Comparison of ENCODE assay signal across 19 cellular contexts in the genomic region with DNA sequence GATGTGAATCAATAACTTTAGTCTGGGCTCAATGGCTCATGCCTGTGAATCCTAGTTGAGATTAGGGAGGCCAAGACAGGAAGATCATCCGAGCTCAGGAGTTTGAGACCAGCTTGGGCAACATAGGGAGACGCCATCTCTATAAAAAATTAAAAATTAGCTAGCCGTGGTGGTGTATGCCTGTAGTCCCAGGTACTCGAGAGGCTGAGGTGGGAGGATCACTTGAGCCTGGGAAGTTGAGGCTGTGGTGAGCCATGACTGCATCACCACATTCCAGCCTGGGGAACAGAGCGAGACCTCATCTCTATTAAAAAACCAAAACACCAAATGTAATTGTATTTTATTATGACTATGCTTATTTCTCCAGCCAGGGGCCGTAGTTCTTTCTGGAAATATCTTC.
DNase-seq lines count a peak whose midpoint lies in the region; ATAC-seq, FAIRE-seq and TF ChIP-seq lines count a peak whose summit lies in the region.
"Had no signal": no experiment of that assay in that cellular context is flagged by ENCODE, and none has a peak within 500 bp of the region (broad histone marks: within the 10 kb centered on the region; RNA-seq: fewer than 3 reads in every experiment).

No MANE protein-coding gene starts in this region.

- H3K4me3 ChIP-seq in astrocyte (ENCODE audit: insufficient read depth, low read depth, low read length) = no peak overlapping the region
- no peak overlapping the region for H3K4me3 ChIP-seq in trophoblast cell (ENCODE audit: low read depth, low read length)
- no peak overlapping the region for H3K4me3 ChIP-seq in HepG2 (replicated peaks in 1 of 3; ENCODE audit: insufficient read depth in 1 of 3, low read depth in 2 of 3, low read length in 3 of 3)
- H3K4me3 ChIP-seq: BLaER1 treated with 17β-estradiol and CSF1 and Interleukin-3, amounts not matched to agents 10 nM and 100 nM; GM23338 had no signal

- POLR2A ChIA-PET in HepG2 (lab: Yijun Ruan, JAX) = interaction anchor here (1.0 kb wide), 1 partner anchor 9 kb away, joined by 3 read pairs; no protein-coding TSS in a partner anchor

- H2BK12ac ChIP-seq in trophoblast cell (ENCODE audit: low read length) = no peak overlapping the region

- H3K14ac ChIP-seq in trophoblast cell (ENCODE audit: low read length) = peak overlapping the region; percentile 30

- in situ Hi-C loops in HepG2 (cut with HindIII; ENCODE audit: extremely low pct_ligation_motif_present, low pct_unique_long_range_greater_than_20kb) = no loop called here

- H3K27me3 ChIP-seq in astrocyte (ENCODE audit: insufficient read depth, low read length) (no peaks in the 10 kb centered on the region), trophoblast cell (ENCODE audit: insufficient read depth, low read length) (no peaks in the 10 kb centered on the region), HepG2 (ENCODE audit: control insufficient read depth in 1 of 2, insufficient read depth in 2 of 2, low read length in 2 of 2) (no peaks in the 10 kb centered on the region; a peak in 1 of 5 replicates)
- H3K27me3 ChIP-seq: BLaER1 treated with 17β-estradiol and CSF1 and Interleukin-3, amounts not matched to agents 10 nM and 100 nM had no signal

- no peaks in the 10 kb centered on the region for H3K79me2 ChIP-seq in astrocyte (ENCODE audit: insufficient read depth, low read length)
- H3K79me2 ChIP-seq in trophoblast cell (ENCODE audit: control insufficient read depth, insufficient read depth, low read length, poor library complexity) = peaks cover 2% of the 10 kb centered on the region
- H3K79me2 ChIP-seq in HepG2 (ENCODE audit: insufficient read depth, low read length) = peaks cover 20% of the 10 kb centered on the region

- H3K27me3 Mint-ChIP-seq in astrocyte (ENCODE audit: low read depth, unreplicated experiment) = no peaks in the 10 kb centered on the region
- H3K27me3 Mint-ChIP-seq: B cell had no signal

- H3K27ac ChIP-seq in astrocyte (ENCODE audit: low read depth, low read length) (no peak overlapping the region), trophoblast cell (ENCODE audit: low read depth, low read length) (no peak overlapping the region), HepG2 (ENCODE audit: extremely low read length, insufficient read depth, low read length) (no peak overlapping the region)
- H3K27ac ChIP-seq: BLaER1 treated with 17β-estradiol and CSF1 and Interleukin-3, amounts not matched to agents 10 nM and 100 nM had no signal

- H3K79me1 ChIP-seq in trophoblast cell (ENCODE audit: low read length) = peaks cover 9% of the 10 kb centered on the region

- ATAC-seq in HepG2 (no peak), GM21360 (IDR thresholded peaks at IDR 0.05; ENCODE audit: unreplicated experiment) (no peak)
- ATAC-seq: CD8-positive, alpha-beta T cell; GM23338 had no signal

- no peak overlapping the region for H4K8ac ChIP-seq in trophoblast cell (ENCODE audit: low read depth, low read length)

- H3K4me2 ChIP-seq in astrocyte (ENCODE audit: low read length) (no peak overlapping the region), trophoblast cell (ENCODE audit: low read length) (no peak overlapping the region), HepG2 (ENCODE audit: low read depth, low read length) (no peak overlapping the region)
- H3K4me2 ChIP-seq: BLaER1 treated with 17β-estradiol and CSF1 and Interleukin-3, amounts not matched to agents 10 nM and 100 nM; GM23338 had no signal

- no peak for TF ChIP-seq EP300 in HepG2 (IDR thresholded peaks at IDR 0.05; ENCODE audit: low read depth in 2 of 2, low read length in 2 of 2)
- no peak for TF ChIP-seq EP300 in HepG2 (CRISPR knock-in tag; IDR thresholded peaks at IDR 0.05; ENCODE audit: borderline replicate concordance)

- H3K4me1 ChIP-seq in astrocyte (ENCODE audit: insufficient read depth, low read length) = peaks cover 7% of the 10 kb centered on the region
- peaks cover 1 to 12% of the 10 kb centered on the region in 2 experiments for H3K4me1 ChIP-seq in trophoblast cell (ENCODE audit: control insufficient read depth in 1 of 2, insufficient read depth in 2 of 2, low read length in 2 of 2)
- peaks cover 36% of the 10 kb centered on the region for H3K4me1 ChIP-seq in HepG2 (ENCODE audit: insufficient read depth, low read length)

- H3K36me3 Mint-ChIP-seq in astrocyte (ENCODE audit: low read depth, unreplicated experiment) = no peaks in the 10 kb centered on the region
- H3K36me3 Mint-ChIP-seq: CD8-positive, alpha-beta T cell had no signal

- peaks cover 44% of the 10 kb centered on the region for H3K4me1 Mint-ChIP-seq in astrocyte (ENCODE audit: low read depth, unreplicated experiment)

- H2BK120ac ChIP-seq in trophoblast cell (ENCODE audit: insufficient read depth, low read length, poor library complexity) = no peak overlapping the region

- TF ChIP-seq RAD21 in HepG2 (CRISPR knock-in tag; IDR thresholded peaks at IDR 0.05) = no peak

- H4K20me1 ChIP-seq in astrocyte (ENCODE audit: insufficient read depth, low read length) (no peaks in the 10 kb centered on the region), HepG2 (ENCODE audit: insufficient read depth, low read length) (no peaks in the 10 kb centered on the region)
- H4K20me1 ChIP-seq: BLaER1 treated with 17β-estradiol and CSF1 and Interleukin-3, amounts not matched to agents 10 nM and 100 nM had no signal

- H3K27ac Mint-ChIP-seq in astrocyte (ENCODE audit: unreplicated experiment) = peak overlapping the region; percentile 85
- H3K27ac Mint-ChIP-seq: B cell; CD8-positive, alpha-beta T cell; GM23338; HFFc6 had no signal

- no peak overlapping the region for H3K18ac ChIP-seq in trophoblast cell (ENCODE audit: low read length)

- CTCF ChIA-PET in HepG2 (lab: Yijun Ruan, JAX; ENCODE audit: low intra/inter-chr PET ratio, low total read pairs) = no interaction called here

- H4K91ac ChIP-seq in trophoblast cell (ENCODE audit: low read depth, low read length) = no peak overlapping the region

- no peak for TF ChIP-seq CTCF in astrocyte (IDR thresholded peaks at IDR 0.05; ENCODE audit: insufficient read depth, low read depth, low read length)
- TF ChIP-seq CTCF in HepG2 (CRISPR knock-in tag; IDR thresholded peaks at IDR 0.05) = no peak

- no peak for TF ChIP-seq POLR2A in HepG2 (IDR thresholded peaks at IDR 0.05; ENCODE audit: insufficient read depth in 1 of 2, low read depth in 2 of 2, low read length in 2 of 2)

- H2AFZ ChIP-seq in astrocyte (ENCODE audit: low read depth, low read length) (no peak overlapping the region), trophoblast cell (ENCODE audit: insufficient read depth, low read length, poor library complexity) (no peak overlapping the region), HepG2 (ENCODE audit: low read length) (no peak overlapping the region)
- H2AFZ ChIP-seq: GM23338 had no signal

- no peaks in the 10 kb centered on the region for H3K9me3 Mint-ChIP-seq in astrocyte (ENCODE audit: unreplicated experiment)
- H3K9me3 Mint-ChIP-seq: CD8-positive, alpha-beta T cell; HFFc6 had no signal

- H2BK5ac ChIP-seq in trophoblast cell (ENCODE audit: low read depth, low read length, poor library complexity) = peak overlapping the region; percentile 21

- DNase-seq in ELR (ENCODE audit: low read depth) (peak; percentile 28), M059J (ENCODE audit: low read depth) (peak; percentile 34), astrocyte (ENCODE audit: low read depth) (no peak), trophoblast cell (no peak), RPMI8226 (no peak), HepG2 (ENCODE audit: low spot score) (no peak)
- DNase-seq: Calu3; CD8-positive, alpha-beta T cell; DMS79 treated with DMSO at 0.1 percent for 48 hours; GDM1; HCEC 1CT; HFFc6 had no signal

- H4K12ac ChIP-seq in trophoblast cell (ENCODE audit: low read depth, low read length) = no peak overlapping the region

- no peak overlapping the region for H3K23ac ChIP-seq in trophoblast cell (ENCODE audit: low read length)

- intact Hi-C loops in HepG2 (cut with micrococcal nuclease; ENCODE audit: unreplicated experiment) = no loop called here

- H3K36me3 ChIP-seq in astrocyte (ENCODE audit: insufficient read depth, low read length) (no peaks in the 10 kb centered on the region), trophoblast cell (ENCODE audit: control insufficient read depth in 1 of 2, insufficient read depth in 2 of 2, low read length in 2 of 2) (peaks cover 0 to 4% of the 10 kb centered on the region in 2 experiments), HepG2 (replicated peaks in 1 of 2; ENCODE audit: control insufficient read depth in 1 of 2, insufficient read depth in 2 of 2, low read length in 2 of 2) (no peaks in the 10 kb centered on the region)
- H3K36me3 ChIP-seq: BLaER1 treated with 17β-estradiol and CSF1 and Interleukin-3, amounts not matched to agents 10 nM and 100 nM had no signal

- FAIRE-seq in astrocyte (lab: Jason Lieb, UNC) (no peak), HepG2 (lab: Jason Lieb, UNC) (no peak)
- FAIRE-seq: GM12892, GM18507, H54 had no signal

- WGBS in trophoblast cell (ENCODE audit: extremely low coverage, insufficient coverage, insufficient read length) = no CpG with 5 or more reads among the region's 6 CpGs
- 97% methylated on average over 6 of the region's 6 CpGs for WGBS in HepG2 (ENCODE audit: low lambda C conversion rate)

- no peak overlapping the region for H2AK5ac ChIP-seq in trophoblast cell (ENCODE audit: low read length)

- no peak overlapping the region for H3K4ac ChIP-seq in trophoblast cell (ENCODE audit: low read depth, low read length)

- no TSS peak for BruUV-seq in HepG2 (replicated peaks; lab: Mats Ljungman, UMichigan)

- no peak overlapping the region for H3K4me3 Mint-ChIP-seq in astrocyte (ENCODE audit: unreplicated experiment)
- H3K4me3 Mint-ChIP-seq: B cell; CD8-positive, alpha-beta T cell; GM23338; HFFc6 had no signal

- H3K9ac ChIP-seq in astrocyte (ENCODE audit: low read length) = no peak overlapping the region
- H3K9ac ChIP-seq in trophoblast cell (ENCODE audit: low read length) = no peak overlapping the region
- no peak overlapping the region for H3K9ac ChIP-seq in HepG2 (ENCODE audit: insufficient read depth, low read depth, low read length)
- H3K9ac ChIP-seq: BLaER1 treated with 17β-estradiol and CSF1 and Interleukin-3, amounts not matched to agents 10 nM and 100 nM had no signal

- no peaks in the 10 kb centered on the region for H3K9me3 ChIP-seq in astrocyte (ENCODE audit: insufficient read depth, low read depth, low read length)
- no peaks in the 10 kb centered on the region for H3K9me3 ChIP-seq in trophoblast cell (ENCODE audit: insufficient read depth, low read depth, low read length)
- H3K9me3 ChIP-seq in HepG2 (ENCODE audit: low read length) = no peaks in the 10 kb centered on the region

Comparison
In these comparisons a context has a peak if more than half of its experiments do, and no peak if none do; other contexts are left out.
1. DNase-seq: peak in ELR (single experiment) and M059J (single experiment); none in astrocyte (single experiment), trophoblast cell (0 of 2), RPMI8226 (single experiment) and HepG2 (single experiment).